In genomic region chr4:39569209-39569608, GRCh38 we compare ENCODE assay signal across 17 cellular contexts. TPM values are rescaled to one million over a fixed set of nuclear protein-coding genes. Genes with fewer than 3 reads are reported as not detected.
DNase-seq lines count a peak whose midpoint lies in the region; ATAC-seq, FAIRE-seq and TF ChIP-seq lines count a peak whose summit lies in the region.
"Had no signal": no experiment of that assay in that cellular context is flagged by ENCODE, and none has a peak within 500 bp of the region (broad histone marks: within the 10 kb centered on the region; RNA-seq: fewer than 3 reads in every experiment).

No MANE protein-coding gene starts in this region.

- no peaks in the 10 kb centered on the region for H3K27me3 ChIP-seq in CD4-positive, CD25-positive, alpha-beta regulatory T cell (ENCODE audit: control insufficient read depth, insufficient read depth, low read length)
- no peaks in the 10 kb centered on the region for H3K27me3 ChIP-seq in K562 (ENCODE audit: control insufficient read depth in 2 of 2, insufficient read depth in 2 of 2, low read length in 2 of 2)
- H3K27me3 ChIP-seq in muscle layer of duodenum (ENCODE audit: low read depth, low read length): no peaks in the 10 kb centered on the region

- in situ Hi-C loops in K562 (cut with MboI): no loop called here

- POLR2A ChIA-PET in K562 (lab: Yijun Ruan, JAX): interaction anchor here (0.5 kb wide), 1 partner anchor 70 kb away, joined by 3 read pairs; the partner anchor contains the start of gene SMIM14

- no peak for ATAC-seq in CD4-positive, CD25-positive, alpha-beta regulatory T cell (ENCODE audit: low read depth in 2 of 2)
- ATAC-seq in HG03354 (IDR thresholded peaks at IDR 0.05; ENCODE audit: poor library complexity, severe bottlenecking, unreplicated experiment): peak; percentile 30
- ATAC-seq in K562: no peak

- H3K9ac ChIP-seq in K562 (ENCODE audit: insufficient read depth in 1 of 2, low read depth in 2 of 2, low read length in 2 of 2): no peak overlapping the region

- no peak for FAIRE-seq in K562 (lab: Jason Lieb, UNC)

- CTCF ChIA-PET in K562 (lab: Yijun Ruan, JAX; ENCODE audit: low intra/inter-chr PET ratio): no interaction called here

- H3K27me3 Mint-ChIP-seq in CD4-positive, CD25-positive, alpha-beta regulatory T cell: no peaks in the 10 kb centered on the region

- no peak for TF ChIP-seq RAD21 in K562 (CRISPR knock-in tag; conservative IDR thresholded peaks at IDR 0.05 in 1 of 2, IDR thresholded peaks at IDR 0.05 in 1 of 2)

- no peaks in the 10 kb centered on the region for H3K79me2 ChIP-seq in K562 (ENCODE audit: control insufficient read depth, insufficient read depth, low read length)

- no peaks in the 10 kb centered on the region for H3K9me3 ChIP-seq in CD4-positive, CD25-positive, alpha-beta regulatory T cell (ENCODE audit: control insufficient read depth in 2 of 2, low read length in 2 of 2)
- H3K9me3 ChIP-seq in K562 (replicated peaks; ENCODE audit: control insufficient read depth, insufficient read depth, low read depth, low read length) (no peaks in the 10 kb centered on the region), muscle layer of duodenum (ENCODE audit: control insufficient read depth in 1 of 2, low read length in 2 of 2) (no peaks in the 10 kb centered on the region)

- no peaks in the 10 kb centered on the region for H3K36me3 ChIP-seq in CD4-positive, CD25-positive, alpha-beta regulatory T cell (ENCODE audit: control insufficient read depth, insufficient read depth, low read length)
- H3K36me3 ChIP-seq in K562 (ENCODE audit: control insufficient read depth, insufficient read depth, low read length) (no peaks in the 10 kb centered on the region), muscle layer of duodenum (ENCODE audit: control insufficient read depth in 1 of 2, insufficient read depth in 2 of 2, low read length in 2 of 2) (peaks cover 4 to 17% of the 10 kb centered on the region in 2 donors)

- H3K4me1 ChIP-seq in CD4-positive, CD25-positive, alpha-beta regulatory T cell (ENCODE audit: control insufficient read depth, insufficient read depth, low read length, poor library complexity, severe bottlenecking): no peaks in the 10 kb centered on the region
- H3K4me1 ChIP-seq in K562 (replicated peaks in 1 of 2; ENCODE audit: control insufficient read depth in 2 of 2, insufficient read depth in 2 of 2, low read length in 2 of 2) (no peaks in the 10 kb centered on the region; a peak in 1 of 5 replicates), muscle layer of duodenum (ENCODE audit: control insufficient read depth in 1 of 2, insufficient read depth in 2 of 2, low read length in 2 of 2) (no peaks in the 10 kb centered on the region)

- TF ChIP-seq CTCF in K562 (IDR thresholded peaks at IDR 0.05 in 2 of 3, conservative IDR thresholded peaks at IDR 0.05 in 1 of 3; ENCODE audit: insufficient read depth in 2 of 3, low read depth in 1 of 3, low read length in 3 of 3): no peak

- H3K4me3 ChIP-seq in CD4-positive, CD25-positive, alpha-beta regulatory T cell (ENCODE audit: low read depth, low read length): peak overlapping the region; percentile 61
- H3K4me3 ChIP-seq in K562 (no peak overlapping the region), muscle layer of duodenum (ENCODE audit: low read depth in 1 of 2, low read length in 2 of 2) (no peak overlapping the region)

- no TSS peak for BruUV-seq in K562 (replicated peaks; lab: Mats Ljungman, UMichigan)

- peaks cover 0 to 5% (median 2%) of the 10 kb centered on the region in 7 donors for H3K9me3 Mint-ChIP-seq in CD4-positive, CD25-positive, alpha-beta regulatory T cell

- H2AFZ ChIP-seq in K562 (ENCODE audit: low read depth, low read length): peak overlapping the region; percentile 63

- peaks cover 5 to 9% (median 7%) of the 10 kb centered on the region in 4 donors for H3K4me1 Mint-ChIP-seq in CD4-positive, CD25-positive, alpha-beta regulatory T cell

- peaks cover 16% of the 10 kb centered on the region for H3K36me3 Mint-ChIP-seq in CD4-positive, CD25-positive, alpha-beta regulatory T cell

- no peaks in the 10 kb centered on the region for H3K9me1 ChIP-seq in K562 (ENCODE audit: control insufficient read depth, insufficient read depth, low read length)

- DNase-seq in CD4-positive, CD25-positive, alpha-beta regulatory T cell: peak in 1 of 3 donors; percentile 16
- DNase-seq in K562 (ENCODE audit: extremely low read depth in 1 of 4, low spot score in 3 of 4) (no peak), NCI-H2081 (lab: John Stamatoyannopoulos, UW) (no peak), NCI-H1105 (lab: John Stamatoyannopoulos, UW) (no peak), activated gamma-delta T cell (lab: John Stamatoyannopoulos, UW) (no peak)
- DNase-seq in activated CD4-positive, alpha-beta T cell treated with anti-CD3 and anti-CD28 coated beads, Interleukin-2, amount 50 U/mL, for 48 hours: no peak
- DNase-seq: activated CD4-positive, alpha-beta T cell treated with anti-CD3 and anti-CD28 coated beads, Interleukin-2, amount 50 U/mL, for 4 hours; activated T-cell treated with anti-CD3 and anti-CD28 coated beads, Interleukin-2, amount 50 U/mL, for 72 hours; COR-L47; endodermal cell; foreskin fibroblast; NCI-H526 treated with DMSO at 0.1 percent for 48 hours; nephron progenitor cell; stimulated activated CD4-positive, alpha-beta T cell treated with anti-CD3 and anti-CD28 coated beads, Interleukin-15, amount 100 ng/mL, for 24 hours; substantia nigra had no signal

- H4K20me1 ChIP-seq in K562 (replicated peaks; ENCODE audit: control insufficient read depth, insufficient read depth, low read length): no peaks in the 10 kb centered on the region

- H3K27ac Mint-ChIP-seq in CD4-positive, CD25-positive, alpha-beta regulatory T cell: no peak overlapping the region
- H3K27ac Mint-ChIP-seq: activated T-cell treated with anti-CD3 and anti-CD28 coated beads, Interleukin-2, amount 50 U/mL, for 72 hours had no signal

- H3K27ac ChIP-seq in CD4-positive, CD25-positive, alpha-beta regulatory T cell (ENCODE audit: insufficient read depth, low read length, poor library complexity, severe bottlenecking): no peak overlapping the region
- H3K27ac ChIP-seq in K562 (ENCODE audit: extremely low read depth, low read depth, low read length) (no peak overlapping the region), muscle layer of duodenum (ENCODE audit: low read length) (peak overlapping the region; percentile 28)

- intact Hi-C loops in K562 (cut with micrococcal nuclease): no loop called here

- peak overlapping the region in 2 of 4 donors; percentile 60 to 61 for H3K4me3 Mint-ChIP-seq in CD4-positive, CD25-positive, alpha-beta regulatory T cell
- H3K4me3 Mint-ChIP-seq: endodermal cell, nephron progenitor cell had no signal

- TF ChIP-seq EP300 in K562 (IDR thresholded peaks at IDR 0.05; ENCODE audit: low read length): no peak

- WGBS in K562 (ENCODE audit: insufficient coverage, low coverage, missing lambda C conversion rate): 61% methylated on average over 4 of the region's 4 CpGs

- no peak overlapping the region for H3K4me2 ChIP-seq in K562 (ENCODE audit: insufficient read depth, low read length)

- TF ChIP-seq POLR2A in K562 (conservative IDR thresholded peaks at IDR 0.05): no peak

TF ChIP-seq in K562, 482 proteins besides CTCF, POLR2A, EP300 and RAD21 (continues in another document):
- TF ChIP-seq SMAD4 (CRISPR knock-in tag; conservative IDR thresholded peaks at IDR 0.05) (no peak), GATA2 (CRISPR knock-in tag; IDR thresholded peaks at IDR 0.05) (no peak), STAT5A (IDR thresholded peaks at IDR 0.05; ENCODE audit: borderline replicate concordance, low read length) (no peak), ZNF277 (CRISPR knock-in tag; IDR thresholded peaks at IDR 0.05; ENCODE audit: borderline replicate concordance) (no peak)

RNA-seq across cellular contexts. Expression of gene UGDH, which starts 42.0 kb away (rescaled TPM):
- total RNA-seq in CD4-positive, CD25-positive, alpha-beta regulatory T cell: 6.7 TPM
- polyA plus RNA-seq in CD4-positive, CD25-positive, alpha-beta regulatory T cell: 10 to 100 TPM; 15.6 to 23.1 (median 19.5) TPM
- total RNA-seq in K562 (2011; cell fraction: chromatin; rRNA removed; ENCODE audit: low replicate concordance): 6.0 and 11.8 TPM in 2 replicates
- total RNA-seq in K562 (2011; cell fraction: nucleolus; rRNA removed): 5.0 and 5.7 TPM in 2 replicates
- total RNA-seq in K562 (2011; cell fraction: nucleoplasm; rRNA removed): 6.2 and 10.3 TPM in 2 replicates
- total RNA-seq in K562 (2014; rRNA removed): 16.2 and 18.9 TPM in 2 replicates
- 16.0 and 21.1 TPM in 2 replicates for total RNA-seq in K562 (2014; rRNA removed; fragmentation: Illumina TruSeq; extraction: Trizol)
- 10.1 and 12.0 TPM in 2 replicates for total RNA-seq in K562 (2015; rRNA removed; fragmentation: Illumina TruSeq; extraction: Trizol)
- total RNA-seq in K562 (2021): 21.7 and 22.7 TPM in 2 replicates
- polyA plus RNA-seq in K562 (2011; rRNA removed): 15.1 and 19.1 TPM in 2 replicates
- 7.3 and 12.4 TPM in 2 replicates for polyA plus RNA-seq in K562 (2011; cell fraction: cytosol; rRNA removed)
- 1.9 and 3.9 TPM in 2 replicates for polyA plus RNA-seq in K562 (2011; cell fraction: nucleus; rRNA removed)
- 16.3 and 19.9 TPM in 2 replicates for polyA plus RNA-seq in K562 (2012)
- polyA plus RNA-seq in K562 (2014; fragmentation: Illumina TruSeq; extraction: Trizol): 17.3 and 18.6 TPM in 2 replicates
- 1 to 10 TPM; 5.5 to 6.8 TPM for polyA plus RNA-seq in K562 (2014; fragmentation: Nextera tagmentation; extraction: Ambion mirVana)
- 18.0 and 18.7 TPM in 2 replicates for polyA plus RNA-seq in K562 (2014; rRNA removed)
- 22.9 and 27.5 TPM in 2 replicates for polyA minus RNA-seq in K562 (2011; rRNA and poly(A)+ RNA removed)
- polyA minus RNA-seq in K562 (2011; cell fraction: cytosol; rRNA and poly(A)+ RNA removed): 20.6 and 24.8 TPM in 2 replicates
- 1.8 and 3.1 TPM in 2 replicates for polyA minus RNA-seq in K562 (2011; cell fraction: nucleus; rRNA and poly(A)+ RNA removed)
